13 cellular contexts compared by ENCODE assay signal in genomic region chr3:124363451-124363850, GRCh38.
DNase-seq lines count a peak whose midpoint lies in the region; ATAC-seq and TF ChIP-seq lines count a peak whose summit lies in the region.
"Had no signal": no experiment of that assay in that cellular context is flagged by ENCODE, and none has a peak within 500 bp of the region (broad histone marks: within the 10 kb centered on the region; RNA-seq: fewer than 3 reads in every experiment).

No MANE protein-coding gene starts in this region.

- H3K9me3 ChIP-seq in neural progenitor cell (ENCODE audit: low read depth) = no peaks in the 10 kb centered on the region
- H3K9me3 ChIP-seq in T-helper 17 cell (ENCODE audit: control insufficient read depth, low read length, poor library complexity, severe bottlenecking) = no peaks in the 10 kb centered on the region
- H3K9me3 ChIP-seq: thyroid gland had no signal

- no peak for ATAC-seq in T-helper 17 cell
- ATAC-seq in sciatic nerve = no peak
- ATAC-seq: activated T-helper 17 cell treated with anti-CD3 and anti-CD28 coated beads, Interleukin-2, amount 50 U/mL, for 72 hours had no signal

- H3K9ac ChIP-seq in neural progenitor cell = no peak overlapping the region

- H3K36me3 ChIP-seq in neural progenitor cell = no peaks in the 10 kb centered on the region
- H3K36me3 ChIP-seq: thyroid gland had no signal

- no peak overlapping the region for H3K27ac ChIP-seq in neural progenitor cell
- H3K27ac ChIP-seq: thyroid gland had no signal

- H3K4me1 Mint-ChIP-seq in nephron (peaks cover 63% of the 10 kb centered on the region), neural progenitor cell (peaks cover 33% of the 10 kb centered on the region), T-helper 17 cell (no peaks in the 10 kb centered on the region)
- H3K4me1 Mint-ChIP-seq: activated T-helper 17 cell treated with anti-CD3 and anti-CD28 coated beads, Interleukin-2, amount 50 U/mL, for 72 hours; central memory CD8-positive, alpha-beta T cell had no signal

- H3K27me3 ChIP-seq in neural progenitor cell = no peaks in the 10 kb centered on the region
- H3K27me3 ChIP-seq: thyroid gland had no signal

- no peak overlapping the region for H2AFZ ChIP-seq in neural progenitor cell (replicated peaks)

- peak; percentile 67 for DNase-seq in ELR (ENCODE audit: low read depth)
- DNase-seq in NCI-H226 = peak; percentile 43
- peak; percentile 74 for DNase-seq in epithelial cell of esophagus (ENCODE audit: low read depth)
- DNase-seq in erythroblast (lab: John Stamatoyannopoulos, UW) = no peak
- no peak for DNase-seq in neural progenitor cell (ENCODE audit: low spot score)
- DNase-seq in T-helper 17 cell = no peak
- no peak for DNase-seq in sciatic nerve (ENCODE audit: low spot score)
- DNase-seq: activated CD4-positive, alpha-beta T cell treated with anti-CD3 and anti-CD28 coated beads for 4 hours; stimulated activated CD4-positive, alpha-beta T cell treated with anti-CD3 and anti-CD28 coated beads, Interleukin-12 subunit alpha, Interleukin-12 subunit beta, amount 100 ng/mL, for 4 hours; thyroid gland had no signal

- no peaks in the 10 kb centered on the region for H3F3A ChIP-seq in neural progenitor cell (ENCODE audit: low read depth)

- H3K79me2 ChIP-seq in neural progenitor cell (ENCODE audit: low read depth) = no peaks in the 10 kb centered on the region

- H3K9me3 Mint-ChIP-seq in nephron (peaks cover 5% of the 10 kb centered on the region), neural progenitor cell (peaks cover 4% of the 10 kb centered on the region)
- H3K9me3 Mint-ChIP-seq: activated T-helper 17 cell treated with anti-CD3 and anti-CD28 coated beads, Interleukin-2, amount 50 U/mL, for 72 hours; central memory CD8-positive, alpha-beta T cell had no signal

- peak overlapping the region; percentile 86 to 97 (median 94) for H3K27ac Mint-ChIP-seq in nephron
- H3K27ac Mint-ChIP-seq in neural progenitor cell = no peak overlapping the region
- H3K27ac Mint-ChIP-seq in T-helper 17 cell = no peak overlapping the region
- H3K27ac Mint-ChIP-seq: activated T-helper 17 cell treated with anti-CD3 and anti-CD28 coated beads, Interleukin-2, amount 50 U/mL, for 72 hours had no signal

- no peak for TF ChIP-seq POLR2A in erythroblast (IDR thresholded peaks at IDR 0.05; ENCODE audit: low read length)

- H3K4me3 Mint-ChIP-seq in nephron (peak overlapping the region in 1 of 3 experiments; percentile 13), neural progenitor cell (no peak overlapping the region), T-helper 17 cell (no peak overlapping the region)
- H3K4me3 Mint-ChIP-seq: activated T-helper 17 cell treated with anti-CD3 and anti-CD28 coated beads, Interleukin-2, amount 50 U/mL, for 72 hours; central memory CD8-positive, alpha-beta T cell had no signal

- peaks cover 9% of the 10 kb centered on the region for H3K36me3 Mint-ChIP-seq in nephron (ENCODE audit: low read depth)
- peaks cover 2% of the 10 kb centered on the region for H3K36me3 Mint-ChIP-seq in neural progenitor cell
- H3K36me3 Mint-ChIP-seq in T-helper 17 cell (ENCODE audit: low read depth) = no peaks in the 10 kb centered on the region

- no peaks in the 10 kb centered on the region for H3K27me3 Mint-ChIP-seq in nephron (ENCODE audit: low read depth)
- H3K27me3 Mint-ChIP-seq in neural progenitor cell (ENCODE audit: insufficient read depth, low read depth) = no peaks in the 10 kb centered on the region
- peaks cover 32% of the 10 kb centered on the region for H3K27me3 Mint-ChIP-seq in T-helper 17 cell
- H3K27me3 Mint-ChIP-seq: central memory CD8-positive, alpha-beta T cell had no signal

- no peak for TF ChIP-seq CTCF in epithelial cell of esophagus (IDR thresholded peaks at IDR 0.05; ENCODE audit: insufficient read depth, low read depth, low read length, missing control alignments)
- TF ChIP-seq CTCF in nephron (IDR thresholded peaks at IDR 0.05; ENCODE audit: unreplicated experiment in 3 of 3) = no peak
- no peak for TF ChIP-seq CTCF in neural progenitor cell (IDR thresholded peaks at IDR 0.05)

- H3K4me3 ChIP-seq in epithelial cell of esophagus (ENCODE audit: low read length) (no peak overlapping the region), neural progenitor cell (no peak overlapping the region)
- H3K4me3 ChIP-seq: thyroid gland had no signal

- H4K20me1 ChIP-seq in neural progenitor cell (ENCODE audit: low read depth) = no peaks in the 10 kb centered on the region

- intact Hi-C loops in sciatic nerve (cut with DNase I) = no loop called here

- H3K4me1 ChIP-seq in neural progenitor cell = peaks cover 26% of the 10 kb centered on the region

- H3K4me2 ChIP-seq in neural progenitor cell = no peak overlapping the region

Comparison
In these comparisons a context has a peak if more than half of its experiments do, and no peak if none do; other contexts are left out.
1. DNase-seq: peak in ELR (single experiment), NCI-H226 (single experiment) and epithelial cell of esophagus (single experiment); none in erythroblast (0 of 2), neural progenitor cell (single experiment), T-helper 17 cell (0 of 3) and sciatic nerve (single experiment).
2. H3K27ac Mint-ChIP-seq: peak in nephron (3 of 3); none in neural progenitor cell (single experiment) and T-helper 17 cell (single experiment).